In genomic region chr6:134123666-134124208, GRCh38 we compare ENCODE assay signal across 8 cellular contexts.
DNase-seq lines count a peak whose midpoint lies in the region; ATAC-seq and TF ChIP-seq lines count a peak whose summit lies in the region.

No MANE protein-coding gene starts in this region.

- no peaks in the 10 kb centered on the region for H4K20me1 ChIP-seq in SU-DHL-6 (ENCODE audit: low read depth, low read length)

- H3K9ac ChIP-seq in SU-DHL-6 (ENCODE audit: low read length) (no peak overlapping the region), neuronal stem cell (ENCODE audit: low read depth, low read length, poor library complexity) (no peak overlapping the region)

- DNase-seq in NCI-H1105 (lab: John Stamatoyannopoulos, UW) (peak; percentile 54), esophagus squamous epithelium (lab: John Stamatoyannopoulos, UW) (no peak), neuronal stem cell (ENCODE audit: low spot score) (peak; percentile 33)

- ATAC-seq in GM18499 (IDR thresholded peaks at IDR 0.05; ENCODE audit: insufficient read depth, unreplicated experiment) (peak; percentile 51), HG03460 (IDR thresholded peaks at IDR 0.05; ENCODE audit: unreplicated experiment) (no peak), HG03469 (IDR thresholded peaks at IDR 0.05; ENCODE audit: unreplicated experiment) (no peak)

- no peak overlapping the region for H3K18ac ChIP-seq in neuronal stem cell (ENCODE audit: low read length)

- intact Hi-C loops in esophagus squamous epithelium (cut with DNase I) = no loop called here

- H3K79me1 ChIP-seq in neuronal stem cell (ENCODE audit: low read depth, low read length) = no peaks in the 10 kb centered on the region

- H3K4me2 ChIP-seq in SU-DHL-6 (ENCODE audit: low read depth, low read length, poor library complexity, severe bottlenecking) = no peak overlapping the region
- no peak overlapping the region for H3K4me2 ChIP-seq in neuronal stem cell (ENCODE audit: insufficient read depth, low read length, poor library complexity, severe bottlenecking)

- H2AK5ac ChIP-seq in neuronal stem cell (ENCODE audit: low read depth, low read length) = no peak overlapping the region

- TF ChIP-seq CTCF in C4-2B (conservative IDR thresholded peaks at IDR 0.05) (peak; percentile 86), SU-DHL-6 (IDR thresholded peaks at IDR 0.05; ENCODE audit: insufficient read depth, low read length, poor library complexity, severe bottlenecking) (peak; percentile 66), esophagus squamous epithelium (IDR thresholded peaks at IDR 0.05) (peak in 5 of 6 experiments; percentile 50 to 81 (median 72))

- no peaks in the 10 kb centered on the region for H3K79me2 ChIP-seq in SU-DHL-6 (ENCODE audit: insufficient read depth, low read length)

- H3F3A ChIP-seq in SU-DHL-6 (ENCODE audit: insufficient read depth) = no peaks in the 10 kb centered on the region

- no peak overlapping the region for H3K23ac ChIP-seq in neuronal stem cell (ENCODE audit: low read depth, low read length, poor library complexity)

- H2BK15ac ChIP-seq in neuronal stem cell (ENCODE audit: low read length) = no peak overlapping the region

- TF ChIP-seq POLR2A in esophagus squamous epithelium (IDR thresholded peaks at IDR 0.05) = no peak

- 13 to 14% methylated on average over 5 of the region's 5 CpGs for WGBS in esophagus squamous epithelium, 2 donors
- no CpG with 5 or more reads among the region's 5 CpGs for WGBS in neuronal stem cell (ENCODE audit: extremely low coverage in 2 of 2, insufficient read length in 2 of 2, insufficient replicate concordance in 1 of 2), 2 donors

- H3K27me3 ChIP-seq in SU-DHL-6 (ENCODE audit: low read length) = no peaks in the 10 kb centered on the region
- H3K27me3 ChIP-seq in esophagus squamous epithelium = no peaks in the 10 kb centered on the region
- no peaks in the 10 kb centered on the region for H3K27me3 ChIP-seq in neuronal stem cell (ENCODE audit: control insufficient read depth in 3 of 3, insufficient read depth in 3 of 3, low read depth in 1 of 3, low read length in 3 of 3)

- no peak overlapping the region for H3K14ac ChIP-seq in neuronal stem cell (ENCODE audit: low read length)

- H2AFZ ChIP-seq in SU-DHL-6 (ENCODE audit: low read depth, low read length, severe bottlenecking) (no peak overlapping the region), neuronal stem cell (ENCODE audit: low read length) (peak overlapping the region; percentile 14)

- H2BK120ac ChIP-seq in neuronal stem cell (ENCODE audit: low read depth, low read length) = no peak overlapping the region

- H3K4me1 ChIP-seq in esophagus squamous epithelium (no peaks in the 10 kb centered on the region), neuronal stem cell (ENCODE audit: control insufficient read depth in 2 of 2, insufficient read depth in 1 of 2, low read depth in 1 of 2, low read length in 2 of 2) (no peaks in the 10 kb centered on the region)

- no peak overlapping the region for H3K4me3 ChIP-seq in SU-DHL-6 (ENCODE audit: insufficient read depth, low read length, poor library complexity, severe bottlenecking)
- H3K4me3 ChIP-seq in esophagus squamous epithelium = no peak overlapping the region
- H3K4me3 ChIP-seq in neuronal stem cell (ENCODE audit: low read length in 2 of 2) = no peak overlapping the region

- no peak overlapping the region for H2BK5ac ChIP-seq in neuronal stem cell (ENCODE audit: low read length)

- H3K4ac ChIP-seq in neuronal stem cell (ENCODE audit: low read length) = no peak overlapping the region

- H3K9me3 ChIP-seq in SU-DHL-6 (ENCODE audit: insufficient read depth, low read length) = no peaks in the 10 kb centered on the region
- no peaks in the 10 kb centered on the region for H3K9me3 ChIP-seq in esophagus squamous epithelium
- H3K9me3 ChIP-seq in neuronal stem cell (replicated peaks in 1 of 2; ENCODE audit: control insufficient read depth in 2 of 2, insufficient read depth in 1 of 2, low read depth in 1 of 2, low read length in 2 of 2) = no peaks in the 10 kb centered on the region

- no peak overlapping the region for H4K8ac ChIP-seq in neuronal stem cell (ENCODE audit: low read depth, low read length)

- no peaks in the 10 kb centered on the region for H3K9me2 ChIP-seq in SU-DHL-6 (replicated peaks; ENCODE audit: insufficient read depth, low read length)

- no peak overlapping the region for H2BK12ac ChIP-seq in neuronal stem cell (ENCODE audit: low read length)

- no peak overlapping the region for H4K91ac ChIP-seq in neuronal stem cell (ENCODE audit: low read depth, low read length, poor library complexity)

- no peaks in the 10 kb centered on the region for H3K36me3 ChIP-seq in SU-DHL-6 (ENCODE audit: low read length)
- no peaks in the 10 kb centered on the region for H3K36me3 ChIP-seq in esophagus squamous epithelium
- H3K36me3 ChIP-seq in neuronal stem cell (replicated peaks in 1 of 2; ENCODE audit: control insufficient read depth in 2 of 2, insufficient read depth in 2 of 2, low read length in 2 of 2) = no peaks in the 10 kb centered on the region

- H3K27ac ChIP-seq in C4-2B (no peak overlapping the region), SU-DHL-6 (ENCODE audit: low read depth, low read length) (no peak overlapping the region), esophagus squamous epithelium (no peak overlapping the region), neuronal stem cell (replicated peaks; ENCODE audit: low read length) (no peak overlapping the region)
